In the genomic region with DNA sequence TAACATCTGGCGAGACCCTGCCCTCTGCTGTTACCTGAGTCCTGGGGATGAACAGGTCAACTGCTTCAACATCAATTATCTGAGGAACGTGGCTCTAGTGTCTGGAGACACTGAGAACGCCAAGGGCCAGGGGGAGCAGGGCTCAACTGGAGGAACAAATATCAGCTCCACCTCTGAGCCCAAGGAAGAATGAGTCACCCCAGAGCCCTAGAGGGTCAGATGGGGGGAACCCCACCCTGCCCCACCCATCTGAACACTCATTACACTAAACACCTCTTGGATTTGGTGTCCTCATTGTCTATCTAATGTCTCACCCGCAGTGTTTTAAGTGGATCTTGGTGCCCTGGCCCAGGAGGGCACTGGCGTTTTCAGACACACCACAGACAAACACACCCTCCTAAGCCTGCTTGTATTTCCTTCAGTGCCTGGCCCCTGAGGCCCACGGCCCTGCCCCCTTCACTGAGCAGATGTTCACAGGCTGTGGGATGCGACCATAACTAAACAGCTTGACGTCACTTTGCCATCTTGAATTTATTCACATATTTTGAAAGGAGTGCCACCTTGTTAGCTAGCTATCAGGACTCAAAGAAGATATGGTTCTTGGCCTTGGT, we compare ENCODE assay signal across 20 cellular contexts. TPM values are rescaled to one million over a fixed set of nuclear protein-coding genes. Genes with fewer than 3 reads are reported as not detected.
DNase-seq lines count a peak whose midpoint lies in the region; ATAC-seq and TF ChIP-seq lines count a peak whose summit lies in the region.
"Had no signal": no experiment of that assay in that cellular context is flagged by ENCODE, and none has a peak within 500 bp of the region (broad histone marks: within the 10 kb centered on the region; RNA-seq: fewer than 3 reads in every experiment).

No MANE protein-coding gene starts in this region.

- no peak for TF ChIP-seq CTCF in neural progenitor cell (IDR thresholded peaks at IDR 0.05)

- no peaks in the 10 kb centered on the region for H3K9me2 ChIP-seq in GM23248 (ENCODE audit: insufficient read depth)

- no peak overlapping the region for H3K9ac ChIP-seq in GM23248
- H3K9ac ChIP-seq in neural progenitor cell, result no peak overlapping the region

- peaks cover 1% of the 10 kb centered on the region; the same call in 1 of the 2 replicates for H3F3A ChIP-seq in GM23248 (ENCODE audit: insufficient read depth)
- peaks cover 24% of the 10 kb centered on the region for H3F3A ChIP-seq in neural progenitor cell (ENCODE audit: low read depth)

- TF ChIP-seq POLR2A in erythroblast (IDR thresholded peaks at IDR 0.05; ENCODE audit: low read length), result no peak

- peaks cover 9% of the 10 kb centered on the region for H3K27me3 Mint-ChIP-seq in neural progenitor cell (ENCODE audit: insufficient read depth, low read depth)
- H3K27me3 Mint-ChIP-seq: activated naive CD4-positive, alpha-beta T cell treated with anti-CD3 and anti-CD28 coated beads, Interleukin-2, amount 50 U/mL, for 24 hours had no signal

- DNase-seq in GM23248 (peak; percentile 56), NCI-H82 treated with DMSO at 0.1 percent for 48 hours (lab: John Stamatoyannopoulos, UW; ENCODE audit: unreplicated experiment) (peak; percentile 34), erythroblast (lab: John Stamatoyannopoulos, UW) (peak; percentile 57 to 73), neural progenitor cell (ENCODE audit: low spot score) (no peak), NCI-H446 treated with DMSO at 0.1 percent for 48 hours (lab: John Stamatoyannopoulos, UW) (no peak)
- DNase-seq: activated CD8-positive, alpha-beta memory T cell treated with anti-CD3 and anti-CD28 coated beads, Interleukin-2, amount 50 U/mL, for 4 hours; CD8-positive, alpha-beta memory T cell; central memory CD4-positive, alpha-beta T cell; H9; NCI-H1105 treated with DMSO at 0.1 percent for 48 hours; NCI-H526; nucleus accumbens; substantia nigra had no signal

- no peak overlapping the region for H2AFZ ChIP-seq in GM23248
- H2AFZ ChIP-seq in neural progenitor cell (replicated peaks), result no peak overlapping the region

- H3K27ac ChIP-seq in GM23248 (no peak overlapping the region), neural progenitor cell (no peak overlapping the region)

- no peak for ATAC-seq in GM18870 (IDR thresholded peaks at IDR 0.05; ENCODE audit: unreplicated experiment)
- ATAC-seq in GM19351 (IDR thresholded peaks at IDR 0.05; ENCODE audit: unreplicated experiment), result no peak
- no peak for ATAC-seq in HG03135 (IDR thresholded peaks at IDR 0.05; ENCODE audit: unreplicated experiment)

- H3K4me3 ChIP-seq in GM23248 (no peak overlapping the region), neural progenitor cell (no peak overlapping the region)

- peaks cover 28% of the 10 kb centered on the region for H3K79me2 ChIP-seq in GM23248 (ENCODE audit: insufficient read depth)
- no peaks in the 10 kb centered on the region for H3K79me2 ChIP-seq in neural progenitor cell (ENCODE audit: low read depth)

- WGBS in GM23248 (ENCODE audit: low coverage in 1 of 2, low lambda C conversion rate in 2 of 2, missing lambda C conversion rate in 2 of 2), 2 experiments, result 50 to 52% methylated on average over 8 of the region's 8 CpGs

- H3K36me3 ChIP-seq in GM23248 (ENCODE audit: low read depth) (no peaks in the 10 kb centered on the region), neural progenitor cell (no peaks in the 10 kb centered on the region)

- H3K4me2 ChIP-seq in GM23248 (ENCODE audit: unreplicated experiment) (no peak overlapping the region), neural progenitor cell (no peak overlapping the region)

- no peaks in the 10 kb centered on the region for H3K9me3 Mint-ChIP-seq in neural progenitor cell
- H3K9me3 Mint-ChIP-seq: activated naive CD4-positive, alpha-beta T cell treated with anti-CD3 and anti-CD28 coated beads, Interleukin-2, amount 50 U/mL, for 24 hours; CD8-positive, alpha-beta memory T cell; H9 had no signal

- no peaks in the 10 kb centered on the region for H4K20me1 ChIP-seq in GM23248 (ENCODE audit: insufficient read depth)
- no peaks in the 10 kb centered on the region for H4K20me1 ChIP-seq in neural progenitor cell (ENCODE audit: low read depth)

- peaks cover 26% of the 10 kb centered on the region for H3K4me1 Mint-ChIP-seq in neural progenitor cell

- in situ Hi-C loops in GM23248 (cut with MboI), result no loop called here

- H3K9me3 ChIP-seq in GM23248 (ENCODE audit: low read depth), result no peaks in the 10 kb centered on the region
- H3K9me3 ChIP-seq in neural progenitor cell (ENCODE audit: low read depth), result no peaks in the 10 kb centered on the region

- peak overlapping the region; percentile 32 for H3K27ac Mint-ChIP-seq in neural progenitor cell
- H3K27ac Mint-ChIP-seq: activated naive CD4-positive, alpha-beta T cell treated with anti-CD3 and anti-CD28 coated beads, Interleukin-2, amount 50 U/mL, for 24 hours; CD8-positive, alpha-beta memory T cell had no signal

- H3K4me3 Mint-ChIP-seq in neural progenitor cell, result no peak overlapping the region

- H3K27me3 ChIP-seq in GM23248 (replicated peaks; ENCODE audit: insufficient read depth) (no peaks in the 10 kb centered on the region), neural progenitor cell (no peaks in the 10 kb centered on the region)

- peaks cover 17% of the 10 kb centered on the region for H3K36me3 Mint-ChIP-seq in neural progenitor cell
- H3K36me3 Mint-ChIP-seq: activated naive CD4-positive, alpha-beta T cell treated with anti-CD3 and anti-CD28 coated beads, Interleukin-2, amount 50 U/mL, for 24 hours had no signal

- peaks cover 28% of the 10 kb centered on the region for H3K4me1 ChIP-seq in GM23248 (ENCODE audit: insufficient read depth)
- H3K4me1 ChIP-seq in neural progenitor cell, result peaks cover 13% of the 10 kb centered on the region

RNA-seq across cellular contexts. Expression of gene FALEC, which starts 2.2 kb away (rescaled TPM):
- total RNA-seq in GM23248 (2014; rRNA removed; shearing (Covaris generic)), result not detected in 2 replicates
- 0.49 and 0.71 TPM in 2 replicates for polyA plus RNA-seq in GM23248 (2016; fragmentation: Nextera tagmentation; extraction: Ambion mirVana)
- total RNA-seq in neural progenitor cell (ENCODE audit: low replicate concordance), result 0.96 TPM in 1 of 2 replicates, not detected in the other
- total RNA-seq: CD8-positive, alpha-beta memory T cell; endothelial cell of umbilical vein; H9; lung microvascular endothelial cell; SK-MEL-5 had no signal
- polyA plus RNA-seq: CD8-positive, alpha-beta memory T cell; endothelial cell of umbilical vein had no signal

RNA-seq across cellular contexts. Expression of gene ECM1, which starts 5.5 kb away (rescaled TPM):
- total RNA-seq in GM23248 (2014; rRNA removed; shearing (Covaris generic)), result 133 and 160 TPM in 2 replicates
- polyA plus RNA-seq in GM23248 (2016; fragmentation: Nextera tagmentation; extraction: Ambion mirVana), result 282 and 291 TPM in 2 replicates
- 0.30 and 0.65 TPM in 2 replicates for total RNA-seq in neural progenitor cell (ENCODE audit: low replicate concordance)

RNA-seq across cellular contexts. Expression of gene TARS2, which starts 26.2 kb away (rescaled TPM):
- 6.7 and 14.4 TPM in 2 replicates for total RNA-seq in GM23248 (2014; rRNA removed; shearing (Covaris generic))
- 14.0 and 14.4 TPM in 2 replicates for polyA plus RNA-seq in GM23248 (2016; fragmentation: Nextera tagmentation; extraction: Ambion mirVana)
- total RNA-seq in neural progenitor cell (ENCODE audit: low replicate concordance), result 29.6 and 29.8 TPM in 2 replicates

RNA-seq across cellular contexts. Expression of gene ADAMTSL4, which starts 35.8 kb away (rescaled TPM):
- total RNA-seq in GM23248 (2014; rRNA removed; shearing (Covaris generic)), result 27.6 and 27.9 TPM in 2 replicates
- polyA plus RNA-seq in GM23248 (2016; fragmentation: Nextera tagmentation; extraction: Ambion mirVana), result 45.4 TPM in 2 replicates
- total RNA-seq in neural progenitor cell (ENCODE audit: low replicate concordance), result not detected in 2 replicates
- polyA plus RNA-seq: CD8-positive, alpha-beta memory T cell had no signal

Comparison
In these comparisons a context has a peak if more than half of its experiments do, and no peak if none do; other contexts are left out.
1. DNase-seq: peak in GM23248 (single experiment), NCI-H82 treated with DMSO at 0.1 percent for 48 hours (single experiment) and erythroblast (2 of 2); none in neural progenitor cell (single experiment) and NCI-H446 treated with DMSO at 0.1 percent for 48 hours (single experiment).
2. RNA of gene ECM1, which starts 5.5 kb away (total RNA-seq): 133 to 160 TPM in GM23248; 0.30 to 0.65 TPM in neural progenitor cell; every median in the first group is over 10 times any median in the second.